ENCODE assay signal across 27 cellular contexts in genomic region chr14:33768458-33768830, GRCh38.
DNase-seq lines count a peak whose midpoint lies in the region; ATAC-seq and TF ChIP-seq lines count a peak whose summit lies in the region.
"Had no signal": no experiment of that assay in that cellular context is flagged by ENCODE, and none has a peak within 500 bp of the region (broad histone marks: within the 10 kb centered on the region; RNA-seq: fewer than 3 reads in every experiment).

No MANE protein-coding gene starts in this region.

- TF ChIP-seq EP300 in SK-N-SH (IDR thresholded peaks at IDR 0.05; ENCODE audit: borderline replicate concordance in 1 of 2, low read depth in 1 of 2, low read length in 1 of 2), result no peak

- POLR2A ChIA-PET in SK-N-SH (lab: Yijun Ruan, JAX), result no interaction called here

- H3K4me2 ChIP-seq in SK-N-SH (peak overlapping the region; percentile 23; the same call in 1 of the 2 replicates), hepatocyte (no peak overlapping the region)
- H3K4me2 ChIP-seq: KMS-11 had no signal

- H3K4me1 ChIP-seq in SK-N-SH (ENCODE audit: control insufficient read depth in 1 of 2, insufficient read depth in 2 of 2, low read depth in 1 of 2, low read length in 1 of 2), result peaks cover 9 to 48% of the 10 kb centered on the region in 2 experiments
- H3K4me1 ChIP-seq in hepatocyte (ENCODE audit: insufficient read depth), result peaks cover 6% of the 10 kb centered on the region
- H3K4me1 ChIP-seq: thyroid gland had no signal

- H3K4me3 ChIP-seq in SK-N-SH (ENCODE audit: low read depth in 2 of 2, low read length in 1 of 2), result no peak overlapping the region
- H3K4me3 ChIP-seq in cardiac fibroblast (replicated peaks in 1 of 2; ENCODE audit: low read depth in 2 of 2, low read length in 2 of 2), result no peak overlapping the region
- H3K4me3 ChIP-seq in hepatocyte, result no peak overlapping the region
- H3K4me3 ChIP-seq: GM12878, ovary, right atrium auricular region, thyroid gland had no signal

- no peaks in the 10 kb centered on the region for H3K27me3 ChIP-seq in SK-N-SH (ENCODE audit: insufficient read depth)
- H3K27me3 ChIP-seq in hepatocyte, result peaks cover 3% of the 10 kb centered on the region
- H3K27me3 ChIP-seq: BE2C, ovary, right atrium auricular region, thyroid gland had no signal

- no peaks in the 10 kb centered on the region for H3K9me2 ChIP-seq in SK-N-SH
- no peaks in the 10 kb centered on the region for H3K9me2 ChIP-seq in hepatocyte (replicated peaks; ENCODE audit: insufficient read depth)

- ATAC-seq in SK-N-SH treated with all-trans-retinoic acid at 6 μM for 48 hours (no peak; the same call in 2 of the 3 replicates), GM19035 (IDR thresholded peaks at IDR 0.05; ENCODE audit: unreplicated experiment) (no peak)
- ATAC-seq: activated T-cell treated with anti-CD3 and anti-CD28 coated beads, Interleukin-2, amount 50 U/mL, for 4 hours; GM12878 had no signal

- no peak overlapping the region for H3K9ac ChIP-seq in SK-N-SH
- H3K9ac ChIP-seq: KMS-11 had no signal

- CTCF ChIA-PET in SK-N-SH (lab: Yijun Ruan, JAX), result interaction anchor here (1.8 kb wide), 1 partner anchor 24 kb away, joined by 8 read pairs; no protein-coding TSS in a partner anchor

- TF ChIP-seq CTCF in SK-N-SH (IDR thresholded peaks at IDR 0.05) (no peak), cardiac fibroblast (IDR thresholded peaks at IDR 0.05; ENCODE audit: low read depth, low read length) (no peak), hepatocyte (IDR thresholded peaks at IDR 0.05; ENCODE audit: poor library complexity) (no peak)

- H3K27ac ChIP-seq in SK-N-SH (ENCODE audit: low read depth in 2 of 2, low read length in 1 of 2) (peak overlapping the region; percentile 28 to 59; a peak in 3 of 4 replicates), hepatocyte (peak overlapping the region; percentile 25)
- H3K27ac ChIP-seq: epithelial cell of prostate, KMS-11, ovary, right atrium auricular region, thyroid gland had no signal

- H4K20me1 ChIP-seq in SK-N-SH (ENCODE audit: insufficient read depth), result no peaks in the 10 kb centered on the region
- H4K20me1 ChIP-seq in hepatocyte (ENCODE audit: insufficient read depth, poor library complexity, severe bottlenecking), result no peaks in the 10 kb centered on the region

- 88% methylated on average over 1 of the region's 1 CpG for WGBS in SK-N-SH (ENCODE audit: low lambda C conversion rate)
- WGBS in hepatocyte (ENCODE audit: low lambda C conversion rate, missing lambda C conversion rate), result 100% methylated on average over 1 of the region's 1 CpG

- peaks cover 3% of the 10 kb centered on the region for H3F3A ChIP-seq in SK-N-SH (replicated peaks; ENCODE audit: insufficient read depth)

- no peak for TF ChIP-seq RAD21 in SK-N-SH (IDR thresholded peaks at IDR 0.05; ENCODE audit: low read length)

- DNase-seq in SK-N-SH (no peak), cardiac fibroblast (ENCODE audit: low read depth in 2 of 2) (peak; percentile 69 to 77), hepatocyte (ENCODE audit: low spot score) (no peak), NCI-H1417 (lab: John Stamatoyannopoulos, UW) (no peak), NCI-H524 (lab: John Stamatoyannopoulos, UW) (no peak)
- no peak for DNase-seq in stimulated activated naive CD4-positive, alpha-beta T cell (lab: John Stamatoyannopoulos, UW)
- DNase-seq: 8988T; activated CD4-positive, alpha-beta T cell treated with anti-CD3 and anti-CD28 coated beads for 48 hours; activated naive CD4-positive, alpha-beta T cell treated with Interleukin-2 at 50 U/mL for 16 hours; activated T-cell treated with anti-CD3 and anti-CD28 coated beads, Interleukin-2, amount 50 U/mL, for 4 hours; BE2C; caudate nucleus; COR-L47; DMS79; H9; MV-4-11; naive B cell; NCI-H1694 treated with DMSO at 0.1 percent for 48 hours; ovary; RPMI8226; thyroid gland had no signal

- H2AFZ ChIP-seq in SK-N-SH (ENCODE audit: low read depth) (peak overlapping the region; percentile 12; the same call in 1 of the 2 replicates), hepatocyte (no peak overlapping the region)

- H3K36me3 ChIP-seq in SK-N-SH (replicated peaks in 1 of 2; ENCODE audit: control insufficient read depth in 1 of 2, insufficient read depth in 2 of 2, low read length in 1 of 2) (no peaks in the 10 kb centered on the region), hepatocyte (replicated peaks; ENCODE audit: insufficient read depth, low read depth) (no peaks in the 10 kb centered on the region)
- H3K36me3 ChIP-seq: BE2C, ovary, right atrium auricular region, thyroid gland had no signal

- H3K79me2 ChIP-seq in SK-N-SH (ENCODE audit: insufficient read depth), result no peaks in the 10 kb centered on the region
- no peaks in the 10 kb centered on the region for H3K79me2 ChIP-seq in hepatocyte

- H3K9me3 ChIP-seq in SK-N-SH (no peaks in the 10 kb centered on the region), hepatocyte (ENCODE audit: low read depth) (no peaks in the 10 kb centered on the region)
- H3K9me3 ChIP-seq: ovary, right atrium auricular region, thyroid gland had no signal

TF ChIP-seq in SK-N-SH, 30 proteins besides CTCF, POLR2A, EP300 and RAD21 (continues in another document):
- TF ChIP-seq POLR2AphosphoS5 (IDR thresholded peaks at IDR 0.05; ENCODE audit: low read depth, low read length) (no peak), TCF12 (IDR thresholded peaks at IDR 0.05) (no peak; the same call in none of the 2 replicates), REST (IDR thresholded peaks at IDR 0.05; ENCODE audit: low read depth, low read length) (no peak)

TF ChIP-seq in SK-N-SH treated with all-trans-retinoic acid at 6 μM for 48 hours, 23 proteins besides CTCF, POLR2A, EP300 and RAD21:
- TF ChIP-seq TSHZ2 (CRISPR knock-in tag; IDR thresholded peaks at IDR 0.05) (no peak), CSRNP3 (CRISPR knock-in tag; IDR thresholded peaks at IDR 0.05) (no peak), ZNF565 (CRISPR knock-in tag; conservative IDR thresholded peaks at IDR 0.05; ENCODE audit: low read depth) (no peak), RARB (CRISPR knock-in tag; IDR thresholded peaks at IDR 0.05) (no peak), CSDC2 (CRISPR knock-in tag; IDR thresholded peaks at IDR 0.05) (no peak), ISL1 (CRISPR knock-in tag; IDR thresholded peaks at IDR 0.05) (no peak), ZFP30 (CRISPR knock-in tag; IDR thresholded peaks at IDR 0.05) (no peak), SNAI2 (CRISPR knock-in tag; IDR thresholded peaks at IDR 0.05) (no peak), ARNTL (CRISPR knock-in tag; IDR thresholded peaks at IDR 0.05; ENCODE audit: borderline replicate concordance, low read depth) (no peak), ZNF70 (CRISPR knock-in tag; IDR thresholded peaks at IDR 0.05) (no peak), BACH2 (CRISPR knock-in tag; IDR thresholded peaks at IDR 0.05; ENCODE audit: borderline replicate concordance) (no peak), ZNF8 (CRISPR knock-in tag; IDR thresholded peaks at IDR 0.05) (no peak), PPARA (CRISPR knock-in tag; IDR thresholded peaks at IDR 0.05; ENCODE audit: borderline replicate concordance) (no peak), GLIS3 (CRISPR knock-in tag; IDR thresholded peaks at IDR 0.05) (no peak)

Comparison
In these comparisons a context has a peak if more than half of its experiments do, and no peak if none do; other contexts are left out.
1. DNase-seq: peak in cardiac fibroblast (2 of 2); none in SK-N-SH (single experiment), hepatocyte (single experiment), NCI-H1417 (0 of 3), NCI-H524 (0 of 2) and stimulated activated naive CD4-positive, alpha-beta T cell (0 of 6).